2 cellular contexts compared by ENCODE assay signal in genomic region chr7:106234425-106234824, GRCh38.
TF ChIP-seq lines count a peak whose summit lies in the region.

No MANE protein-coding gene starts in this region.

TF ChIP-seq in SK-N-SH, 30 proteins besides CTCF, POLR2A, EP300 and RAD21 (continued from another document):
- no peak for TF ChIP-seq USF2 (IDR thresholded peaks at IDR 0.05; ENCODE audit: borderline replicate concordance, low read depth, low read length)
- TF ChIP-seq SMC3 (IDR thresholded peaks at IDR 0.05; ENCODE audit: low read depth, low read length): no peak

TF ChIP-seq in SK-N-SH treated with all-trans-retinoic acid at 6 μM for 48 hours, 23 proteins besides CTCF, POLR2A, EP300 and RAD21 (continued from another document):
- TF ChIP-seq ZNF70 (CRISPR knock-in tag; IDR thresholded peaks at IDR 0.05): no peak
